ENCODE assay signal across 22 cellular contexts in the genomic region with DNA sequence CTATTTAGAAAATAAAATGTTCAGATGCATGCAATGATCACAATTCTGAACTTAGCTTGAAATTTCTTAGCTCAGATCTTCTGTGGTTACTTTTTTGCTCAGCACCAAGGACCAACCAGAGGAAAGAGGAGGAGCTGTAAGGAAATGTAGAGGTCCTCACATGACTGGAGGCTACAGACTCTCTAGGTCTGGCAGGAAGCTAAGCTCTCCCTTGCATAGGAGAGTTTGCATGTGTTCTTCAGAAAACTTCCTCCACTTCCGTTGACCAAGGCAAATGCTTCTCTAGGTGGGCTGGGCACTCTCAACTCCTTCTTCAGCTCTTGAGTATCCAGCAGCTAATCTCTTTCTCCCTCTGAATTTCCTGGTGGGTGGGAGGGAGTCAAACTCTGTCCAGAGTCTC.
DNase-seq lines count a peak whose midpoint lies in the region; ATAC-seq, FAIRE-seq and TF ChIP-seq lines count a peak whose summit lies in the region.
"Had no signal": no experiment of that assay in that cellular context is flagged by ENCODE, and none has a peak within 500 bp of the region (broad histone marks: within the 10 kb centered on the region; RNA-seq: fewer than 3 reads in every experiment).

No MANE protein-coding gene starts in this region.

- no peak overlapping the region for H3K9ac ChIP-seq in IMR-90 (ENCODE audit: low read depth, low read length)
- H3K9ac ChIP-seq in GM12878 (ENCODE audit: control insufficient read depth, insufficient read depth, low read length) = no peak overlapping the region
- H3K9ac ChIP-seq: GM23248 had no signal

- H2BK15ac ChIP-seq in IMR-90 (ENCODE audit: low read depth, low read length) = no peak overlapping the region

- H2BK120ac ChIP-seq in IMR-90 (ENCODE audit: low read depth, low read length) = peak overlapping the region; percentile 7; the same call in 1 of the 2 replicates

- dilution Hi-C loops in IMR-90 (cut with HindIII; ENCODE audit: low sequenced_read_pairs, unreplicated experiment) = no loop called here

- H3K4me3 ChIP-seq in IMR-90 (ENCODE audit: insufficient read depth, low read depth, low read length) (no peak overlapping the region), GM12878 (no peak overlapping the region), mucosa of descending colon (no peak overlapping the region)
- H3K4me3 ChIP-seq: GM23248, HAP-1, Peyer's patch, SK-N-MC had no signal

- no peak overlapping the region for H3K4me3 Mint-ChIP-seq in activated CD4-positive, alpha-beta memory T cell treated with anti-CD3 and anti-CD28 coated beads for 36 hours
- H3K4me3 Mint-ChIP-seq: B cell had no signal

- DNase-seq in IMR-90 (no peak), NAMALWA (ENCODE audit: low spot score) (peak; percentile 6), GM12878 (ENCODE audit: low read depth, low spot score) (no peak), mucosa of descending colon (no peak), A172 (ENCODE audit: low spot score) (no peak), urothelium cell line (ENCODE audit: low spot score) (no peak)
- no peak for DNase-seq in activated CD4-positive, alpha-beta memory T cell treated with anti-CD3 and anti-CD28 coated beads for 36 hours
- no peak for DNase-seq in activated CD8-positive, alpha-beta memory T cell treated with anti-CD3 and anti-CD28 coated beads, Interleukin-2, amount 50 U/mL, for 4 hours
- DNase-seq: Caco-2, GDM1, GM23248, NCI-H1092 treated with DMSO at 0.1 percent for 48 hours, NCI-H146, NCI-H2029 treated with DMSO at 0.1 percent for 48 hours, NCI-H2171, NCI-H526, Peyer's patch, Right ventricle myocardium superior had no signal

- H3K4me2 ChIP-seq in IMR-90 (ENCODE audit: low read depth, low read length) (no peak overlapping the region), GM12878 (ENCODE audit: control insufficient read depth, insufficient read depth) (no peak overlapping the region)

- TF ChIP-seq POLR2A in IMR-90 (IDR thresholded peaks at IDR 0.05; ENCODE audit: low read depth, low read length) = no peak
- TF ChIP-seq POLR2A in GM12878 (IDR thresholded peaks at IDR 0.05; ENCODE audit: low read depth, low read length) = no peak

- POLR2A ChIA-PET in IMR-90 (lab: Charles Lee; ENCODE audit: unreplicated experiment) = no interaction called here
- POLR2A ChIA-PET in GM12878 (lab: Charles Lee) = interaction anchor here (1.2 kb wide), 1 partner anchor 49 kb away, joined by 4 read pairs; no protein-coding TSS in a partner anchor
- POLR2A ChIA-PET in activated CD4-positive, alpha-beta memory T cell treated with anti-CD3 and anti-CD28 coated beads for 36 hours (lab: Charles Lee) = no interaction called here

- in situ Hi-C loops in IMR-90 (cut with MboI; ENCODE audit: low sequenced_read_pairs) (loop anchor here (5.0 to 10.0 kb wide), 4 partner anchors 142 to 480 kb away; no protein-coding TSS in a partner anchor), GM12878 (cut with MboI) (loop anchor here (5.0 to 10.0 kb wide), 3 partner anchors 297 to 480 kb away; no protein-coding TSS in a partner anchor)

- H3K79me2 ChIP-seq in GM12878 (ENCODE audit: control insufficient read depth, insufficient read depth, low read length) = no peaks in the 10 kb centered on the region

- no peak overlapping the region for H3K14ac ChIP-seq in IMR-90 (replicated peaks; ENCODE audit: low read depth, low read length)

- no peak overlapping the region for H2AK5ac ChIP-seq in IMR-90 (ENCODE audit: low read depth, low read length)

- H3K27ac Mint-ChIP-seq in activated CD4-positive, alpha-beta memory T cell treated with anti-CD3 and anti-CD28 coated beads for 36 hours = no peak overlapping the region
- H3K27ac Mint-ChIP-seq: B cell had no signal

- intact Hi-C loops in IMR-90 (cut with micrococcal nuclease) = loop anchor here (1.0 to 10.0 kb wide), 7 partner anchors 52 to 482 kb away; a partner anchor contains a TSS
- intact Hi-C loops in GM12878 (cut with micrococcal nuclease; ENCODE audit: unreplicated experiment) = loop anchor here (1.0 to 5.0 kb wide), 4 partner anchors 297 to 487 kb away; no protein-coding TSS in a partner anchor
- intact Hi-C loops in mucosa of descending colon (cut with DNase I, micrococcal nuclease) = loop anchor here (5.0 kb wide), 3 partner anchors 292 to 352 kb away; no protein-coding TSS in a partner anchor
- intact Hi-C loops in activated CD4-positive, alpha-beta memory T cell treated with anti-CD3 and anti-CD28 coated beads for 36 hours (cut with micrococcal nuclease) = loop anchor here (1.0 to 5.0 kb wide), 5 partner anchors 137 to 446 kb away; no protein-coding TSS in a partner anchor

- H4K20me1 ChIP-seq in IMR-90 (ENCODE audit: insufficient read depth, low read length) = no peaks in the 10 kb centered on the region
- H4K20me1 ChIP-seq in GM12878 (ENCODE audit: control insufficient read depth, insufficient read depth) = no peaks in the 10 kb centered on the region

- H2AFZ ChIP-seq in IMR-90 (replicated peaks; ENCODE audit: low read length, poor library complexity) (peak overlapping the region; percentile 55), GM12878 (ENCODE audit: control insufficient read depth, low read depth, low read length) (no peak overlapping the region)
- H2AFZ ChIP-seq: GM23248 had no signal

- no peak overlapping the region for H2BK20ac ChIP-seq in IMR-90 (ENCODE audit: low read depth, low read length)

- SMC1A ChIA-PET in GM12878 (lab: Charles Lee; ENCODE audit: uncharacterized antibody, unreplicated experiment) = interaction anchor here (1.0 to 4.2 kb wide), 14 partner anchors 11 to 1171 kb away, joined by 3 to 34 read pairs (median 3); no protein-coding TSS in a partner anchor

- no peak overlapping the region for H4K5ac ChIP-seq in IMR-90 (ENCODE audit: low read depth, low read length)

- H3K9me3 ChIP-seq in IMR-90 (ENCODE audit: control insufficient read depth, insufficient read depth, low read length) (no peaks in the 10 kb centered on the region), GM12878 (replicated peaks; ENCODE audit: control insufficient read depth, insufficient read depth, low read length) (no peaks in the 10 kb centered on the region), mucosa of descending colon (no peaks in the 10 kb centered on the region)
- H3K9me3 ChIP-seq: Caco-2, HAP-1, Peyer's patch had no signal

- H4K8ac ChIP-seq in IMR-90 (ENCODE audit: low read depth in 2 of 2, low read length in 2 of 2) = peak overlapping the region in 1 of 2 experiments; percentile 36; a peak in 1 of 4 replicates

- no peaks in the 10 kb centered on the region for H3K79me1 ChIP-seq in IMR-90 (ENCODE audit: low read depth in 1 of 2, low read length in 2 of 2)

- H3K18ac ChIP-seq in IMR-90 (ENCODE audit: low read depth, low read length) = no peak overlapping the region

- H3K4me1 Mint-ChIP-seq in activated CD4-positive, alpha-beta memory T cell treated with anti-CD3 and anti-CD28 coated beads for 36 hours (ENCODE audit: low read depth) = no peaks in the 10 kb centered on the region

- H3K4me1 ChIP-seq in IMR-90 (ENCODE audit: control insufficient read depth, insufficient read depth, low read length) = no peaks in the 10 kb centered on the region
- no peaks in the 10 kb centered on the region for H3K4me1 ChIP-seq in GM12878 (ENCODE audit: control insufficient read depth, insufficient read depth, low read length)
- H3K4me1 ChIP-seq in mucosa of descending colon (ENCODE audit: low read depth) = no peaks in the 10 kb centered on the region
- H3K4me1 ChIP-seq: HAP-1, Peyer's patch had no signal

- H3K27ac ChIP-seq in IMR-90 (ENCODE audit: insufficient read depth, low read length) = no peak overlapping the region
- no peak overlapping the region for H3K27ac ChIP-seq in GM12878 (ENCODE audit: control insufficient read depth, insufficient read depth)
- H3K27ac ChIP-seq: GM23248, Peyer's patch, SK-N-MC had no signal

- H3K27me3 Mint-ChIP-seq in activated CD4-positive, alpha-beta memory T cell treated with anti-CD3 and anti-CD28 coated beads for 36 hours = peaks cover 2% of the 10 kb centered on the region

- no peaks in the 10 kb centered on the region for H3K9me1 ChIP-seq in IMR-90 (ENCODE audit: insufficient read depth, low read length)

- RAD21 ChIA-PET in GM12878 (lab: Charles Lee; ENCODE audit: unreplicated experiment) = interaction anchor here (0.7 to 3.4 kb wide), 7 partner anchors 38 to 486 kb away, joined by 3 to 18 read pairs (median 3); no protein-coding TSS in a partner anchor

- CTCF ChIA-PET in IMR-90 (lab: Yijun Ruan, JAX) (interaction anchor here (0.9 to 3.4 kb wide), 8 partner anchors 142 to 357 kb away, joined by 3 to 29 read pairs (median 5); no protein-coding TSS in a partner anchor), GM12878 (lab: Yijun Ruan, JAX) (interaction anchor here (0.6 to 10.4 kb wide), 24 partner anchors 9 to 486 kb away, joined by 3 to 95 read pairs (median 4); no protein-coding TSS in a partner anchor)
- CTCF ChIA-PET in activated CD4-positive, alpha-beta memory T cell treated with anti-CD3 and anti-CD28 coated beads for 36 hours (lab: Charles Lee) = interaction anchor here (0.8 to 2.8 kb wide), 13 partner anchors 8 to 485 kb away, joined by 3 to 20 read pairs (median 4); no protein-coding TSS in a partner anchor

- H4K91ac ChIP-seq in IMR-90 (ENCODE audit: insufficient read depth, low read depth, low read length) = peak overlapping the region; percentile 58; the same call in 1 of the 2 replicates

- no peak overlapping the region for H3K4ac ChIP-seq in IMR-90 (ENCODE audit: low read depth, low read length)

- no peak overlapping the region for H3K23ac ChIP-seq in IMR-90 (ENCODE audit: low read depth, low read length)

- no peak for TF ChIP-seq RAD21 in IMR-90 (IDR thresholded peaks at IDR 0.05; ENCODE audit: low read length)
- no peak for TF ChIP-seq RAD21 in GM12878 (IDR thresholded peaks at IDR 0.05; ENCODE audit: insufficient read depth, low read depth, low read length)

- H2AK9ac ChIP-seq in IMR-90 (replicated peaks; ENCODE audit: low read depth, low read length, poor library complexity) = no peak overlapping the region

- ATAC-seq in IMR-90 (ENCODE audit: low read depth) = no peak
- ATAC-seq in GM12878 = peak; percentile 43; the same call in 1 of the 3 replicates
- peak; percentile 16 for ATAC-seq in mucosa of descending colon

- H3K27me3 ChIP-seq in IMR-90 (ENCODE audit: control insufficient read depth, insufficient read depth, low read length) (peaks cover 1% of the 10 kb centered on the region; the same call in 1 of the 2 replicates), GM12878 (replicated peaks in 1 of 2; ENCODE audit: control insufficient read depth in 2 of 2, insufficient read depth in 2 of 2, low read length in 1 of 2) (no peaks in the 10 kb centered on the region)
- H3K27me3 ChIP-seq: Peyer's patch had no signal

- TF ChIP-seq CTCF in IMR-90 (conservative IDR thresholded peaks at IDR 0.05; ENCODE audit: low read depth, low read length) = no peak
- no peak for TF ChIP-seq CTCF in GM12878 (IDR thresholded peaks at IDR 0.05 in 2 of 3, conservative IDR thresholded peaks at IDR 0.05 in 1 of 3; ENCODE audit: control insufficient read depth in 2 of 3, extremely low read depth in 1 of 3, insufficient read depth in 1 of 3, low read depth in 3 of 3, low read length in 3 of 3)
- TF ChIP-seq CTCF in mucosa of descending colon (IDR thresholded peaks at IDR 0.05) = no peak

- TF ChIP-seq EP300 in GM12878 (IDR thresholded peaks at IDR 0.05; ENCODE audit: borderline replicate concordance in 1 of 2, control insufficient read depth in 1 of 2, low read depth in 2 of 2, low read length in 2 of 2) = no peak

- H3K36me3 ChIP-seq in IMR-90 (ENCODE audit: control insufficient read depth, insufficient read depth, low read length) = no peaks in the 10 kb centered on the region
- H3K36me3 ChIP-seq in GM12878 (ENCODE audit: control insufficient read depth in 2 of 2, insufficient read depth in 2 of 2, low read length in 1 of 2) = no peaks in the 10 kb centered on the region
- H3K36me3 ChIP-seq in mucosa of descending colon (ENCODE audit: low read depth) = no peaks in the 10 kb centered on the region
- H3K36me3 ChIP-seq: HAP-1, Peyer's patch had no signal

- no peak overlapping the region for H3K56ac ChIP-seq in IMR-90 (ENCODE audit: extremely low read depth, insufficient read depth, low read length)

- H2BK5ac ChIP-seq in IMR-90 (ENCODE audit: low read depth, low read length, poor library complexity, severe bottlenecking) = no peak overlapping the region

- H3K36me3 Mint-ChIP-seq in activated CD4-positive, alpha-beta memory T cell treated with anti-CD3 and anti-CD28 coated beads for 36 hours = no peaks in the 10 kb centered on the region

- BruUV-seq in IMR-90 (replicated peaks; lab: Mats Ljungman, UMichigan) (no TSS peak), GM12878 (replicated peaks; lab: Mats Ljungman, UMichigan) (no TSS peak)

- no CpG with 5 or more reads among the region's 1 CpG for WGBS in IMR-90 (ENCODE audit: extremely low coverage in 2 of 2, insufficient read length in 1 of 2), 2 experiments
- WGBS in GM12878 (ENCODE audit: insufficient coverage, insufficient replicate concordance, low lambda C conversion rate, missing lambda C conversion rate) = 0% methylated on average over 1 of the region's 1 CpG

- FAIRE-seq in GM12878 (lab: Jason Lieb, UNC) = no peak
- FAIRE-seq in urothelium cell line (lab: Jason Lieb, UNC) = no peak
- FAIRE-seq: GM19239 had no signal

- no peaks in the 10 kb centered on the region for H3K9me3 Mint-ChIP-seq in activated CD4-positive, alpha-beta memory T cell treated with anti-CD3 and anti-CD28 coated beads for 36 hours
